Comparison of ENCODE assay signal across 10 cellular contexts in genomic region chr7:137992042-137992737, GRCh38. TPM values are rescaled to one million over a fixed set of nuclear protein-coding genes. Genes with fewer than 3 reads are reported as not detected.
DNase-seq lines count a peak whose midpoint lies in the region; ATAC-seq and TF ChIP-seq lines count a peak whose summit lies in the region.
"Had no signal": no experiment of that assay in that cellular context is flagged by ENCODE, and none has a peak within 500 bp of the region (broad histone marks: within the 10 kb centered on the region; RNA-seq: fewer than 3 reads in every experiment).

No MANE protein-coding gene starts in this region.

- peaks cover 6% of the 10 kb centered on the region for H3K79me1 ChIP-seq in H9 (ENCODE audit: insufficient read depth, low read depth, low read length, poor library complexity, severe bottlenecking)

- H2BK20ac ChIP-seq in H9 (ENCODE audit: low read depth, low read length, poor library complexity, severe bottlenecking): no peak overlapping the region

- TF ChIP-seq CTCF in H9 (conservative IDR thresholded peaks at IDR 0.05) (no peak), activated B cell treated with CpG ODN at 0.5 μM for 24 hours (IDR thresholded peaks at IDR 0.05) (no peak), glutamatergic neuron (IDR thresholded peaks at IDR 0.05; ENCODE audit: partially characterized antibody, unreplicated experiment) (no peak), sigmoid colon (IDR thresholded peaks at IDR 0.05) (no peak), neural progenitor cell (IDR thresholded peaks at IDR 0.05) (no peak)

- H2AK5ac ChIP-seq in H9 (ENCODE audit: insufficient read length, low read length): no peak overlapping the region

- H4K91ac ChIP-seq in H9 (ENCODE audit: insufficient read length, low read depth, low read length): no peak overlapping the region

- no peak overlapping the region for H3K18ac ChIP-seq in H9 (ENCODE audit: insufficient read length, low read depth, low read length)

- H2BK120ac ChIP-seq in H9 (ENCODE audit: low read depth, low read length, poor library complexity, severe bottlenecking): no peak overlapping the region

- H3F3A ChIP-seq in neural progenitor cell (ENCODE audit: low read depth): no peaks in the 10 kb centered on the region

- no peak overlapping the region for H3K27ac ChIP-seq in H9 (ENCODE audit: insufficient read length, low read depth, low read length)
- H3K27ac ChIP-seq in sigmoid colon: peak overlapping the region; percentile 68 to 99 (median 86)
- H3K27ac ChIP-seq in neural progenitor cell: no peak overlapping the region

- H3K36me3 Mint-ChIP-seq in H9 (ENCODE audit: insufficient read depth in 1 of 3, low read depth in 3 of 3): peaks cover 8 to 30% (median 14%) of the 10 kb centered on the region in 3 experiments
- H3K36me3 Mint-ChIP-seq in activated B cell treated with CpG ODN at 0.5 μM for 24 hours (ENCODE audit: low read depth): peaks cover 2% of the 10 kb centered on the region
- peaks cover 8% of the 10 kb centered on the region for H3K36me3 Mint-ChIP-seq in glutamatergic neuron (ENCODE audit: unreplicated experiment)
- H3K36me3 Mint-ChIP-seq in neural progenitor cell: peaks cover 30% of the 10 kb centered on the region
- H3K36me3 Mint-ChIP-seq: activated naive CD4-positive, alpha-beta T cell treated with anti-CD3 and anti-CD28 coated beads, Interleukin-2, amount 50 U/mL, for 24 hours had no signal

- no peak overlapping the region for H3K56ac ChIP-seq in H9 (ENCODE audit: insufficient read length, low read depth, low read length)

- H3K4me3 Mint-ChIP-seq in H9 (no peak overlapping the region), activated B cell treated with CpG ODN at 0.5 μM for 24 hours (no peak overlapping the region), glutamatergic neuron (ENCODE audit: unreplicated experiment) (peak overlapping the region; percentile 76), neural progenitor cell (no peak overlapping the region)
- H3K4me3 Mint-ChIP-seq: activated naive CD4-positive, alpha-beta T cell treated with anti-CD3 and anti-CD28 coated beads, Interleukin-2, amount 50 U/mL, for 24 hours; naive thymus-derived CD8-positive, alpha-beta T cell had no signal

- intact Hi-C loops in activated B cell treated with CpG ODN at 0.5 μM for 24 hours (cut with micrococcal nuclease): no loop called here
- intact Hi-C loops in sigmoid colon (cut with DNase I): loop anchor here (2.0 to 10.0 kb wide), 2 partner anchors 39 to 1957 kb away; no protein-coding TSS in a partner anchor

- no peak for TF ChIP-seq POLR2A in sigmoid colon (IDR thresholded peaks at IDR 0.05)

- H3K9ac ChIP-seq in H9 (ENCODE audit: extremely low read depth, insufficient read length, low read length) (no peak overlapping the region), neural progenitor cell (no peak overlapping the region)

- H3K4me3 ChIP-seq in sigmoid colon (peak overlapping the region in 2 of 4 donors; percentile 14 to 18), neural progenitor cell (no peak overlapping the region)

- H3K23ac ChIP-seq in H9 (ENCODE audit: insufficient read length, low read depth, low read length): no peak overlapping the region

- no peaks in the 10 kb centered on the region for H3K23me2 ChIP-seq in H9 (ENCODE audit: insufficient read length, low read depth, low read length, poor library complexity, severe bottlenecking)

- CTCF ChIA-PET in activated B cell treated with CpG ODN at 0.5 μM for 24 hours (lab: Charles Lee): interaction anchor here (0.7 to 1.4 kb wide), 4 partner anchors 10 to 58 kb away, joined by 3 to 8 read pairs (median 6); partner anchors contain the start of gene CREB3L2

- peaks cover 5% of the 10 kb centered on the region; the same call in 1 of the 2 replicates for H3K4me1 ChIP-seq in H9 (ENCODE audit: insufficient read depth, low read length)
- peaks cover 0 to 98% (median 97%) of the 10 kb centered on the region in 4 donors for H3K4me1 ChIP-seq in sigmoid colon
- H3K4me1 ChIP-seq in neural progenitor cell: no peaks in the 10 kb centered on the region

- no peak for ATAC-seq in activated B cell treated with CpG ODN at 0.5 μM for 24 hours (ENCODE audit: low read depth)
- ATAC-seq: naive thymus-derived CD8-positive, alpha-beta T cell had no signal

- H3K36me3 ChIP-seq in sigmoid colon (no peaks in the 10 kb centered on the region), neural progenitor cell (no peaks in the 10 kb centered on the region)

- H4K5ac ChIP-seq in H9 (ENCODE audit: insufficient read length, low read depth, low read length): no peak overlapping the region

- H2AFZ ChIP-seq in H9 (ENCODE audit: low read length): no peak overlapping the region
- H2AFZ ChIP-seq in neural progenitor cell (replicated peaks): no peak overlapping the region

- H3K9me3 Mint-ChIP-seq in H9 (no peaks in the 10 kb centered on the region), activated B cell treated with CpG ODN at 0.5 μM for 24 hours (no peaks in the 10 kb centered on the region), glutamatergic neuron (ENCODE audit: unreplicated experiment) (peaks cover 21% of the 10 kb centered on the region), neural progenitor cell (peaks cover 2% of the 10 kb centered on the region)
- H3K9me3 Mint-ChIP-seq: activated naive CD4-positive, alpha-beta T cell treated with anti-CD3 and anti-CD28 coated beads, Interleukin-2, amount 50 U/mL, for 24 hours; naive thymus-derived CD8-positive, alpha-beta T cell had no signal

- peak overlapping the region in 2 of 3 experiments; percentile 9 to 51; a peak in 2 of 7 replicates for H3K27ac Mint-ChIP-seq in H9
- H3K27ac Mint-ChIP-seq in activated B cell treated with CpG ODN at 0.5 μM for 24 hours: peak overlapping the region; percentile 8
- H3K27ac Mint-ChIP-seq in glutamatergic neuron (ENCODE audit: unreplicated experiment): peak overlapping the region; percentile 92
- H3K27ac Mint-ChIP-seq in neural progenitor cell: no peak overlapping the region

- H4K20me1 ChIP-seq in H9 (ENCODE audit: control insufficient read depth, insufficient read depth, insufficient read length): no peaks in the 10 kb centered on the region
- H4K20me1 ChIP-seq in neural progenitor cell (ENCODE audit: low read depth): no peaks in the 10 kb centered on the region

- H3K79me2 ChIP-seq in H9 (ENCODE audit: insufficient read depth, low read length) (peaks cover 7% of the 10 kb centered on the region; the same call in 1 of the 2 replicates), neural progenitor cell (ENCODE audit: low read depth) (peaks cover 69% of the 10 kb centered on the region)

- H3K9me3 ChIP-seq in H9 (ENCODE audit: control insufficient read depth, low read depth, low read length): no peaks in the 10 kb centered on the region
- H3K9me3 ChIP-seq in sigmoid colon: no peaks in the 10 kb centered on the region
- H3K9me3 ChIP-seq in neural progenitor cell (ENCODE audit: low read depth): no peaks in the 10 kb centered on the region

- H2BK12ac ChIP-seq in H9 (ENCODE audit: insufficient read length, low read depth, low read length): no peak overlapping the region

- no peak overlapping the region for H3K14ac ChIP-seq in H9 (ENCODE audit: insufficient read depth, low read length)

- H3K27me3 ChIP-seq in H9 (ENCODE audit: insufficient read depth, low read length) (no peaks in the 10 kb centered on the region), sigmoid colon (no peaks in the 10 kb centered on the region), neural progenitor cell (no peaks in the 10 kb centered on the region)

- H4K8ac ChIP-seq in H9 (replicated peaks; ENCODE audit: insufficient read length, low read depth, low read length): no peak overlapping the region

- no peak overlapping the region for H3T11ph ChIP-seq in H9 (ENCODE audit: low read length)

- WGBS in H9 (ENCODE audit: extremely low coverage, insufficient read length, low lambda C conversion rate): no CpG with 5 or more reads among the region's 7 CpGs
- 82 to 85% methylated on average over 7 of the region's 7 CpGs for WGBS in sigmoid colon, 2 donors

- POLR2A ChIA-PET in activated B cell treated with CpG ODN at 0.5 μM for 24 hours (lab: Charles Lee): interaction anchor here (0.5 to 1.9 kb wide), 3 partner anchors 9 to 110 kb away, joined by 3 to 4 read pairs (median 3); partner anchors contain the start of gene CREB3L2

- no peak overlapping the region for H2BK15ac ChIP-seq in H9 (ENCODE audit: low read depth, low read length)

- no peak overlapping the region for H3K4me2 ChIP-seq in H9 (ENCODE audit: insufficient read depth, insufficient read length, low read length)
- no peak overlapping the region for H3K4me2 ChIP-seq in neural progenitor cell

- DNase-seq in H9 (no peak), activated B cell treated with CpG ODN at 0.5 μM for 24 hours (no peak), glutamatergic neuron (no peak), sigmoid colon (peak; percentile 75), neural progenitor cell (ENCODE audit: low spot score) (no peak), iPS-NIHi7 (ENCODE audit: extremely low spot score) (no peak), hypothalamus (lab: John Stamatoyannopoulos, UW) (no peak)
- no peak for DNase-seq in activated CD8-positive, alpha-beta memory T cell treated with anti-CD3 and anti-CD28 coated beads, Interleukin-2, amount 50 U/mL, for 48 hours
- DNase-seq: naive thymus-derived CD8-positive, alpha-beta T cell had no signal

- H3K4me1 Mint-ChIP-seq in H9 (peaks cover 10 to 15% of the 10 kb centered on the region in 2 experiments), activated B cell treated with CpG ODN at 0.5 μM for 24 hours (peaks cover 30% of the 10 kb centered on the region), glutamatergic neuron (ENCODE audit: low read depth, unreplicated experiment) (peaks cover 49% of the 10 kb centered on the region), neural progenitor cell (peaks cover 16% of the 10 kb centered on the region)

- H3K27me3 Mint-ChIP-seq in H9 (ENCODE audit: low read depth): no peaks in the 10 kb centered on the region
- H3K27me3 Mint-ChIP-seq in activated B cell treated with CpG ODN at 0.5 μM for 24 hours: no peaks in the 10 kb centered on the region
- peaks cover 15% of the 10 kb centered on the region for H3K27me3 Mint-ChIP-seq in glutamatergic neuron (ENCODE audit: unreplicated experiment)
- H3K27me3 Mint-ChIP-seq in neural progenitor cell (ENCODE audit: insufficient read depth, low read depth): no peaks in the 10 kb centered on the region
- H3K27me3 Mint-ChIP-seq: activated naive CD4-positive, alpha-beta T cell treated with anti-CD3 and anti-CD28 coated beads, Interleukin-2, amount 50 U/mL, for 24 hours; naive thymus-derived CD8-positive, alpha-beta T cell had no signal

- no peak overlapping the region for H3K4ac ChIP-seq in H9 (ENCODE audit: low read depth, low read length)

- H2BK5ac ChIP-seq in H9 (ENCODE audit: insufficient read length, low read length): no peak overlapping the region

- TF ChIP-seq EP300 in sigmoid colon (IDR thresholded peaks at IDR 0.05): peak; percentile 48 to 81 (median 67)

RNA-seq across cellular contexts. Expression of gene CREB3L2, which starts 9.7 kb away (rescaled TPM):
- total RNA-seq in H9 (2021) (58.1 and 60.7 TPM in 2 replicates), activated B cell treated with CpG ODN at 0.5 μM for 24 hours (16.6 and 21.7 TPM in 2 replicates), glutamatergic neuron (ENCODE audit: unreplicated experiment) (45.4 TPM), sigmoid colon (10 to 100 TPM; 26.0 to 41.3 (median 30.2) TPM), neural progenitor cell (ENCODE audit: low replicate concordance) (9.9 and 10.7 TPM in 2 replicates)
- 10 to 100 TPM in 1 of 3 donors, 1 to 10 TPM in 2; 3.0 to 15.6 (median 4.4) TPM for polyA plus RNA-seq in sigmoid colon

Comparison
In these comparisons a context has a peak if more than half of its experiments do, and no peak if none do; other contexts are left out.
1. H3K27ac ChIP-seq: peak in sigmoid colon (4 of 4); none in H9 (single experiment) and neural progenitor cell (single experiment).